Comparison of ENCODE assay signal across 23 cellular contexts in genomic region chrX:85115252-85115651, GRCh38.
"Had no signal": no experiment of that assay in that cellular context is flagged by ENCODE, and none has a peak within 500 bp of the region (broad histone marks: within the 10 kb centered on the region; RNA-seq: fewer than 3 reads in every experiment).

No MANE protein-coding gene starts in this region.

- DNase-seq: activated CD4-positive, alpha-beta memory T cell treated with anti-CD3 and anti-CD28 coated beads, Interleukin-2, amount 10 ng/mL, durations not matched to agents 7 days and 5 days; activated CD4-positive, alpha-beta T cell treated with anti-CD3 and anti-CD28 coated beads, Interleukin-2, amount 50 U/mL, for 1 hour; activated CD4-positive, CD25-positive, alpha-beta regulatory T cell; activated CD8-positive, alpha-beta memory T cell treated with anti-CD3 and anti-CD28 coated beads, Interleukin-2, amount 50 U/mL, for 4 hours; activated naive CD4-positive, alpha-beta T cell treated with anti-CD3 and anti-CD28 coated beads, Interleukin-2, amount 50 U/mL, for 16 hours; activated naive CD8-positive, alpha-beta T cell treated with anti-CD3 and anti-CD28 coated beads, Interleukin-2, amount 10 ng/mL, durations not matched to agents 7 days and 5 days; activated T-cell treated with anti-CD3 and anti-CD28 coated beads, Interleukin-2, amount 50 U/mL, for 72 hours; adrenal gland; aorta; caudate nucleus; colonic mucosa; dermis blood vessel endothelial cell; KBM-7; NCI-H1436; NCI-H187 treated with DMSO at 0.1 percent for 48 hours; NCI-H2171 treated with DMSO at 0.1 percent for 48 hours; NCI-H226; NCI-H510A treated with DMSO at 0.1 percent for 48 hours; NCI-H774; SHP77 treated with DMSO at 0.1 percent for 48 hours; T-cell; T-helper 2 cell had no signal

- ATAC-seq: activated T-cell treated with anti-CD3 and anti-CD28 coated beads, Interleukin-2, amount 50 U/mL, for 72 hours; PC-3; T-cell had no signal
